In the genomic region with DNA sequence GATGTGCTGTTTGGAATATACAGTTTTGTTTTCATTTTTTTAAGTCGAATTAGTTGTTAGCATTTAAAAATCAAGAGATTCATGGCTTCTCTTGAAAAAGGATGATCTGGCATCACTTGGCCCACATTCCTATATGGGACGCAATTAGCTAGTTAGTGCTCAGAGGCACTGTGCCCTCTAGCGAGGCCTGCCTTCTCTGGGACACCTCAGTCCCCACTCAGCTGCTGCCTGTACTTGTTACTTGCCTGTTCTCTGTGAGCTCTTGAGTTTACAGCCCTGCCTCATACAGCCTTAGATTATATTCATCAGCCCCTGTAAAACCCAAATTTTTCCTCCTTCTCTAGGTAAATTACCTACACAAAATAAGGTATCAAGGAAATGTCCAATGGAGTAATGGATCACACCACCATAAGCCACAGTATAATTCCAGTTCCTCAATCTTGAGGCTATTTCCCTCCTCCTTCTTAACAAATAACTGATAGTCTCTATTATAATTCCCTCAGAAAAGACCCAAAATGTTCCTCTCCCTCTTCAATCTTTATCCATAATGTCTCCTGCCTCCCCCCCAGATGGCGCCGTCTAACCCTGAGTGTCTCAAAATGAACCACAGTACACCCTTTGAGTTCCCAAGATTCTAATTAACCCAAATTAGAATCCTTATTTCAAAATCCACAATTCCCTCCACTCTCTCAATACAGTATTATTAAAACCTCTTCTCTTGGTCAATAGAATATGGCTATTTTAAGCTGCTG, we compare ENCODE assay signal across 8 cellular contexts. TPM values are rescaled to one million over a fixed set of nuclear protein-coding genes. Genes with fewer than 3 reads are reported as not detected.
DNase-seq lines count a peak whose midpoint lies in the region; ATAC-seq and TF ChIP-seq lines count a peak whose summit lies in the region.

No MANE protein-coding gene starts in this region.

- H3K27me3 ChIP-seq in BJ (ENCODE audit: control insufficient read depth, insufficient read depth, low read length) (no peaks in the 10 kb centered on the region), H7 (ENCODE audit: control insufficient read depth, insufficient read depth, low read length) (no peaks in the 10 kb centered on the region; the same call in 1 of the 2 replicates), SK-N-SH (ENCODE audit: insufficient read depth) (no peaks in the 10 kb centered on the region)

- H3K27ac ChIP-seq in SK-N-SH (ENCODE audit: low read depth in 2 of 2, low read length in 1 of 2), result peak overlapping the region; percentile 79 to 92

- peak; percentile 53 for TF ChIP-seq CTCF in BJ (IDR thresholded peaks at IDR 0.05; ENCODE audit: insufficient read depth, low read depth, low read length)
- peak; percentile 77 for TF ChIP-seq CTCF in SK-N-SH (IDR thresholded peaks at IDR 0.05)
- TF ChIP-seq CTCF in chondrocyte (IDR thresholded peaks at IDR 0.05), result peak; percentile 67

- no peak overlapping the region for H3K4me3 ChIP-seq in BJ (ENCODE audit: low read depth, low read length)
- no peak overlapping the region for H3K4me3 ChIP-seq in H7 (ENCODE audit: insufficient read depth, low read depth, low read length)
- peak overlapping the region; percentile 86 to 96 for H3K4me3 ChIP-seq in SK-N-SH (ENCODE audit: low read depth in 2 of 2, low read length in 1 of 2)

- H3K9me3 Mint-ChIP-seq in chondrocyte (ENCODE audit: low read depth), result no peaks in the 10 kb centered on the region

- TF ChIP-seq EP300 in SK-N-SH (IDR thresholded peaks at IDR 0.05; ENCODE audit: borderline replicate concordance in 1 of 2, low read depth in 1 of 2, low read length in 1 of 2), result no peak

- no peaks in the 10 kb centered on the region for H3K9me2 ChIP-seq in SK-N-SH

- H3K4me1 Mint-ChIP-seq in chondrocyte (ENCODE audit: low read depth), result peaks cover 51% of the 10 kb centered on the region

- no peak for ATAC-seq in GM19467 (IDR thresholded peaks at IDR 0.05; ENCODE audit: unreplicated experiment)

- H3K9ac ChIP-seq in SK-N-SH, result peak overlapping the region; percentile 79

- no peaks in the 10 kb centered on the region for H3K9me3 ChIP-seq in SK-N-SH

- peak; percentile 58 for TF ChIP-seq RAD21 in SK-N-SH (IDR thresholded peaks at IDR 0.05; ENCODE audit: low read length)

- H3K4me3 Mint-ChIP-seq in chondrocyte (ENCODE audit: unreplicated experiment), result peak overlapping the region; percentile 99

- peaks cover 4% of the 10 kb centered on the region for H3F3A ChIP-seq in SK-N-SH (replicated peaks; ENCODE audit: insufficient read depth)

- H3K4me2 ChIP-seq in SK-N-SH, result peak overlapping the region; percentile 89

- H2AFZ ChIP-seq in SK-N-SH (ENCODE audit: low read depth), result peak overlapping the region; percentile 48

- CTCF ChIA-PET in BJ (lab: Yijun Ruan, JAX), result interaction anchor here (0.7 to 3.9 kb wide), 14 partner anchors 8 to 254 kb away, joined by 3 to 19 read pairs (median 4); a partner anchor contains a TSS
- CTCF ChIA-PET in SK-N-SH (lab: Yijun Ruan, JAX), result interaction anchor here (0.6 to 5.1 kb wide), 12 partner anchors 14 to 500 kb away, joined by 3 to 24 read pairs (median 5); no protein-coding TSS in a partner anchor

- no peaks in the 10 kb centered on the region; the same call in 1 of the 2 replicates for H4K20me1 ChIP-seq in SK-N-SH (ENCODE audit: insufficient read depth)

- peaks cover 22% of the 10 kb centered on the region for H3K36me3 Mint-ChIP-seq in chondrocyte (ENCODE audit: low read depth)

- 83% methylated on average over 5 of the region's 5 CpGs for WGBS in SK-N-SH (ENCODE audit: low lambda C conversion rate)

- H3K4me1 ChIP-seq in SK-N-SH (ENCODE audit: control insufficient read depth in 1 of 2, insufficient read depth in 2 of 2, low read depth in 1 of 2, low read length in 1 of 2), result peaks cover 4 to 18% of the 10 kb centered on the region in 2 experiments; a peak in 3 of 4 replicates

- H3K27ac Mint-ChIP-seq in chondrocyte (ENCODE audit: unreplicated experiment), result peak overlapping the region; percentile 98

- peaks cover 75% of the 10 kb centered on the region for H3K79me2 ChIP-seq in SK-N-SH (ENCODE audit: insufficient read depth)

- H3K36me3 ChIP-seq in BJ (ENCODE audit: control insufficient read depth, insufficient read depth, low read length) (peaks cover 3% of the 10 kb centered on the region), H7 (replicated peaks; ENCODE audit: control insufficient read depth, insufficient read depth, low read length) (peaks cover 3% of the 10 kb centered on the region; the same call in 1 of the 2 replicates), SK-N-SH (replicated peaks in 1 of 2; ENCODE audit: control insufficient read depth in 1 of 2, insufficient read depth in 2 of 2, low read length in 1 of 2) (peaks cover 34 to 44% of the 10 kb centered on the region in 2 experiments)

- POLR2A ChIA-PET in BJ (lab: Charles Lee), result interaction anchor here (0.6 kb wide), 1 partner anchor 19 kb away, joined by 8 read pairs; no protein-coding TSS in a partner anchor
- POLR2A ChIA-PET in SK-N-SH (lab: Yijun Ruan, JAX), result no interaction called here

- DNase-seq in BJ (ENCODE audit: low read depth) (no peak), H7 (peak; percentile 48), SK-N-SH (peak; percentile 35), chondrocyte (ENCODE audit: low spot score) (no peak), pons (ENCODE audit: low spot score) (peak; percentile 26), OCI-M2 (lab: John Stamatoyannopoulos, UW; ENCODE audit: unreplicated experiment) (no peak), COLO829 (ENCODE audit: low spot score) (no peak)

- no peaks in the 10 kb centered on the region for H3K27me3 Mint-ChIP-seq in chondrocyte (ENCODE audit: low read depth)

TF ChIP-seq in SK-N-SH, 30 proteins besides CTCF, POLR2A, EP300 and RAD21:
- TF ChIP-seq, protein P1, sequence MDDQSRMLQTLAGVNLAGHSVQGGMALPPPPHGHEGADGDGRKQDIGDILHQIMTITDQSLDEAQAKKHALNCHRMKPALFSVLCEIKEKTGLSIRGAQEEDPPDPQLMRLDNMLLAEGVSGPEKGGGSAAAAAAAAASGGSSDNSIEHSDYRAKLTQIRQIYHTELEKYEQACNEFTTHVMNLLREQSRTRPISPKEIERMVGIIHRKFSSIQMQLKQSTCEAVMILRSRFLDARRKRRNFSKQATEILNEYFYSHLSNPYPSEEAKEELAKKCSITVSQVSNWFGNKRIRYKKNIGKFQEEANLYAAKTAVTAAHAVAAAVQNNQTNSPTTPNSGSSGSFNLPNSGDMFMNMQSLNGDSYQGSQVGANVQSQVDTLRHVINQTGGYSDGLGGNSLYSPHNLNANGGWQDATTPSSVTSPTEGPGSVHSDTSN (IDR thresholded peaks at IDR 0.05), result no peak
- peak; percentile 41 for TF ChIP-seq SMC3 (IDR thresholded peaks at IDR 0.05; ENCODE audit: low read depth, low read length)
- no peak for TF ChIP-seq RXRA (IDR thresholded peaks at IDR 0.05; ENCODE audit: borderline replicate concordance, low read depth)

RNA-seq across cellular contexts. Expression of a gene that starts 2.7 kb away (rescaled TPM):
- 38.7 and 41.4 TPM in 2 replicates for polyA plus RNA-seq in BJ (2011; rRNA removed)
- polyA minus RNA-seq in BJ (2011; rRNA and poly(A)+ RNA removed), result 75.4 and 138 TPM in 2 replicates
- total RNA-seq in H7 (2014; rRNA removed; shearing (Covaris generic)), result 0.48 and 0.78 TPM in 2 replicates
- polyA plus RNA-seq in SK-N-SH (2012; rRNA removed), result 11.9 and 17.8 TPM in 2 replicates
- 17.1 and 18.3 TPM in 2 replicates for polyA plus RNA-seq in SK-N-SH (2012; cell fraction: cytosol; rRNA removed)
- 7.7 and 11.5 TPM in 2 replicates for polyA plus RNA-seq in SK-N-SH (2012; cell fraction: nucleus; rRNA removed)
- 80.6 to 108 TPM (median 80.7 TPM) in 3 replicates for total RNA-seq in chondrocyte

Comparison
In these comparisons a context has a peak if more than half of its experiments do, and no peak if none do; other contexts are left out.
1. DNase-seq: peak in H7 (single experiment), SK-N-SH (single experiment) and pons (single experiment); none in BJ (single experiment), chondrocyte (single experiment), OCI-M2 (single experiment) and COLO829 (single experiment).
2. H3K4me3 ChIP-seq: peak in SK-N-SH (2 of 2); none in BJ (single experiment) and H7 (single experiment).
3. RNA of a gene that starts 2.7 kb away (total RNA-seq): 80.6 to 108 TPM in chondrocyte; 0.48 to 0.78 TPM in H7; every median in the first group is over 10 times any median in the second.
4. Peak in every context shown above with its lines, with median percentiles within 50 percentile points of each other: CTCF ChIP-seq.